Comparison of ENCODE assay signal across 11 cellular contexts in the genomic region with DNA sequence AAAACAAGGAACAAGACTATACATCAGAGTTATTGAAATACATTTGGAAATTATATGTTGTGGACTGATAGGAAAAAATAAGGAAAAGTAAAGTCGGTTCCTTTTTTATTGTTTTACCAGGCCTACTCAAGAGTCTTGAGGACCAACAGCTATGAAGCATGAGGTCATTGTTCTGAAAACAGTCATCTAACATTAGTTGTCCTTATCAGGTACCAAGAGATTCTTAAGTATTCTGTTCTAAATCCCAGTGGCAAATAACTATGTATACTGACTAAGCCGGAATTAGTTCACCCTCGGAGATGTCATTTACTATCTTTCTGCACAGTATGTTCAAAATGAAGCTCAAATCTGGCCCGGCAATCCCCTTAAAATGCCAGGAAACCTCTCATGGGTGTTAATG. TPM values are rescaled to one million over a fixed set of nuclear protein-coding genes. Genes with fewer than 3 reads are reported as not detected.
A peak's percentile ranks its signal among the peaks of the same experiment; 100 is the strongest.
DNase-seq lines count a peak whose midpoint lies in the region; ATAC-seq and TF ChIP-seq lines count a peak whose summit lies in the region.
"Had no signal": no experiment of that assay in that cellular context is flagged by ENCODE, and none has a peak within 500 bp of the region (broad histone marks: within the 10 kb centered on the region; RNA-seq: fewer than 3 reads in every experiment).

No MANE protein-coding gene starts in this region.

- DNase-seq in BJ (ENCODE audit: low read depth) (no peak), astrocyte of the hippocampus (ENCODE audit: low read depth, low spot score) (peak; percentile 36), psoas muscle (no peak), NCI-H524 (lab: John Stamatoyannopoulos, UW) (no peak)
- no peak for DNase-seq in effector CD8-positive, alpha-beta T cell (lab: John Stamatoyannopoulos, UW)
- DNase-seq: CD4-positive, CD25-positive, alpha-beta regulatory T cell; NCI-H69 had no signal

- H3K4me1 ChIP-seq in iPS-15b (ENCODE audit: control insufficient read depth, insufficient read depth, low read length) (no peaks in the 10 kb centered on the region), psoas muscle (no peaks in the 10 kb centered on the region)

- no peak for TF ChIP-seq CTCF in BJ (IDR thresholded peaks at IDR 0.05; ENCODE audit: insufficient read depth, low read depth, low read length)
- TF ChIP-seq CTCF in psoas muscle (IDR thresholded peaks at IDR 0.05) = no peak

- ATAC-seq in psoas muscle = no peak
- ATAC-seq in GM19397 (IDR thresholded peaks at IDR 0.05; ENCODE audit: unreplicated experiment) = no peak
- no peak for ATAC-seq in GM21367 (IDR thresholded peaks at IDR 0.05; ENCODE audit: unreplicated experiment)

- H3K27ac ChIP-seq in psoas muscle = peak overlapping the region; percentile 68

- H3K9me3 ChIP-seq in iPS-15b (ENCODE audit: control insufficient read depth, insufficient read depth, low read length) = no peaks in the 10 kb centered on the region
- H3K9me3 ChIP-seq in psoas muscle = no peaks in the 10 kb centered on the region

- CTCF ChIA-PET in BJ (lab: Yijun Ruan, JAX) = interaction anchor here (1.4 kb wide), 1 partner anchor 22 kb away, joined by 4 read pairs; no protein-coding TSS in a partner anchor

- H3K36me3 ChIP-seq in BJ (ENCODE audit: control insufficient read depth, insufficient read depth, low read length) = no peaks in the 10 kb centered on the region
- no peaks in the 10 kb centered on the region for H3K36me3 ChIP-seq in iPS-15b (ENCODE audit: control insufficient read depth, insufficient read depth, low read length)
- no peaks in the 10 kb centered on the region for H3K36me3 ChIP-seq in psoas muscle (ENCODE audit: insufficient read depth in 1 of 2, low read depth in 1 of 2)

- POLR2A ChIA-PET in BJ (lab: Charles Lee) = no interaction called here

- intact Hi-C loops in psoas muscle (cut with DNase I) = loop anchor here in 1 of 2 donors (10.0 kb wide), 1 partner anchor 179 kb away; no protein-coding TSS in a partner anchor

- peak overlapping the region; percentile 26 for H3K9ac ChIP-seq in iPS-15b (ENCODE audit: low read depth, low read length)

- H3K27me3 ChIP-seq in BJ (ENCODE audit: control insufficient read depth, insufficient read depth, low read length) (no peaks in the 10 kb centered on the region), iPS-15b (ENCODE audit: control insufficient read depth, insufficient read depth, low read length) (peaks cover 15% of the 10 kb centered on the region), psoas muscle (ENCODE audit: insufficient read depth in 3 of 3, low read length in 2 of 3) (peaks cover 0 to 9% (median 0%) of the 10 kb centered on the region in 3 donors)

- H3K4me3 ChIP-seq in BJ (ENCODE audit: low read depth, low read length) (peak overlapping the region; percentile 41), iPS-15b (ENCODE audit: low read depth, low read length) (peak overlapping the region; percentile 77), psoas muscle (peak overlapping the region; percentile 58)

- 40 to 46% (median 41%) methylated on average over 4 of the region's 4 CpGs for WGBS in psoas muscle, 3 donors

RNA-seq across cellular contexts. Expression of a gene that starts 0.6 kb away (rescaled TPM):
- polyA plus RNA-seq in BJ (2011; rRNA removed) = 0.81 and 2.2 TPM in 2 replicates
- 2.4 and 3.1 TPM in 2 replicates for polyA minus RNA-seq in BJ (2011; rRNA and poly(A)+ RNA removed)
- total RNA-seq in psoas muscle = 10 to 100 TPM in 3 of 4 donors, 1 to 10 TPM in 1; 8.9 to 19.1 (median 16.9) TPM
- 10 to 100 TPM in 1 of 3 donors, 1 to 10 TPM in 2; 8.7 to 14.3 (median 9.2) TPM for polyA plus RNA-seq in psoas muscle
- total RNA-seq: CD4-positive, CD25-positive, alpha-beta regulatory T cell; T-helper 1 cell treated with Interleukin-12 subunit alpha and Interleukin-12 subunit beta and Interleukin-4 antibody, amounts not matched to agents 30 ng/mL and 1 ng/mL, for 36 hours had no signal
- polyA plus RNA-seq: CD4-positive, CD25-positive, alpha-beta regulatory T cell had no signal
